Comparison of ENCODE assay signal across 18 cellular contexts in genomic region chr1:8473121-8473891, GRCh38.
A peak's percentile ranks its signal among the peaks of the same experiment; 100 is the strongest.
DNase-seq lines count a peak whose midpoint lies in the region; ATAC-seq, FAIRE-seq and TF ChIP-seq lines count a peak whose summit lies in the region.
"Had no signal": no experiment of that assay in that cellular context is flagged by ENCODE, and none has a peak within 500 bp of the region (broad histone marks: within the 10 kb centered on the region; RNA-seq: fewer than 3 reads in every experiment).

No MANE protein-coding gene starts in this region.

- no peaks in the 10 kb centered on the region for H3K9me3 Mint-ChIP-seq in CD8-positive, alpha-beta memory T cell
- H3K9me3 Mint-ChIP-seq in activated B cell treated with CpG ODN at 0.5 μM for 24 hours: no peaks in the 10 kb centered on the region
- H3K9me3 Mint-ChIP-seq in naive thymus-derived CD4-positive, alpha-beta T cell: no peaks in the 10 kb centered on the region

- POLR2A ChIA-PET in CD8-positive, alpha-beta memory T cell (lab: Charles Lee): interaction anchor here (0.6 kb wide), 1 partner anchor 199 kb away, joined by 3 read pairs; no protein-coding TSS in a partner anchor
- POLR2A ChIA-PET in activated B cell treated with CpG ODN at 0.5 μM for 24 hours (lab: Charles Lee): no interaction called here
- POLR2A ChIA-PET in naive thymus-derived CD4-positive, alpha-beta T cell (lab: Charles Lee): interaction anchor here (0.6 to 2.2 kb wide), 4 partner anchors 10 to 86 kb away, joined by 3 to 10 read pairs (median 5); no protein-coding TSS in a partner anchor

- H3K4me1 Mint-ChIP-seq in CD8-positive, alpha-beta memory T cell: peaks cover 17 to 43% (median 37%) of the 10 kb centered on the region in 3 donors
- peaks cover 44% of the 10 kb centered on the region for H3K4me1 Mint-ChIP-seq in activated B cell treated with CpG ODN at 0.5 μM for 24 hours
- peaks cover 21 to 55% (median 37%) of the 10 kb centered on the region in 7 donors for H3K4me1 Mint-ChIP-seq in naive thymus-derived CD4-positive, alpha-beta T cell

- intact Hi-C loops in activated B cell treated with CpG ODN at 0.5 μM for 24 hours (cut with micrococcal nuclease): no loop called here
- intact Hi-C loops in naive thymus-derived CD4-positive, alpha-beta T cell (cut with micrococcal nuclease): loop anchor here (2.0 kb wide), 3 partner anchors 49 to 51 kb away; no protein-coding TSS in a partner anchor

- CTCF ChIA-PET in CD8-positive, alpha-beta memory T cell (lab: Charles Lee): no interaction called here
- CTCF ChIA-PET in activated B cell treated with CpG ODN at 0.5 μM for 24 hours (lab: Charles Lee): interaction anchor here (0.7 to 1.5 kb wide), 4 partner anchors 10 to 253 kb away, joined by 3 to 7 read pairs (median 3); no protein-coding TSS in a partner anchor
- CTCF ChIA-PET in naive thymus-derived CD4-positive, alpha-beta T cell (lab: Charles Lee): no interaction called here

- no peak for TF ChIP-seq POLR2A in GM12892 (IDR thresholded peaks at IDR 0.05; ENCODE audit: low read depth, low read length)

- H3K27ac ChIP-seq in CD8-positive, alpha-beta memory T cell (ENCODE audit: low read depth, low read length): no peak overlapping the region
- H3K27ac ChIP-seq in naive thymus-derived CD4-positive, alpha-beta T cell (ENCODE audit: low read depth, low read length): no peak overlapping the region
- H3K27ac ChIP-seq: BLaER1 treated with 17β-estradiol and CSF1 and Interleukin-3, amounts not matched to agents 10 nM and 100 nM; breast epithelium; dorsolateral prefrontal cortex; esophagus squamous epithelium; neutrophil; sigmoid colon; thoracic aorta had no signal

- no peaks in the 10 kb centered on the region for H3K27me3 Mint-ChIP-seq in CD8-positive, alpha-beta memory T cell
- no peaks in the 10 kb centered on the region for H3K27me3 Mint-ChIP-seq in activated B cell treated with CpG ODN at 0.5 μM for 24 hours
- no peaks in the 10 kb centered on the region for H3K27me3 Mint-ChIP-seq in naive thymus-derived CD4-positive, alpha-beta T cell

- peaks cover 20% of the 10 kb centered on the region for H3K4me1 ChIP-seq in CD8-positive, alpha-beta memory T cell (ENCODE audit: insufficient read depth, low read length)
- peaks cover 9 to 17% of the 10 kb centered on the region in 2 donors for H3K4me1 ChIP-seq in naive thymus-derived CD4-positive, alpha-beta T cell (ENCODE audit: control insufficient read depth in 2 of 2, insufficient read depth in 2 of 2, low read length in 2 of 2)
- H3K4me1 ChIP-seq: breast epithelium had no signal

- DNase-seq in CD8-positive, alpha-beta memory T cell: no peak
- DNase-seq in GM12892 (ENCODE audit: insufficient read length) (no peak), activated B cell treated with CpG ODN at 0.5 μM for 24 hours (no peak), NCI-H187 (lab: John Stamatoyannopoulos, UW) (no peak), ACHN (no peak)
- no peak for DNase-seq in naive thymus-derived CD4-positive, alpha-beta T cell
- no peak for DNase-seq in central memory CD4-positive, alpha-beta T cell
- DNase-seq: activated gamma-delta T cell, dorsolateral prefrontal cortex, esophagus squamous epithelium, mammary epithelial cell, SHP77, sigmoid colon had no signal

- peak overlapping the region in 5 of 8 donors; percentile 8 to 47 (median 37) for H3K27ac Mint-ChIP-seq in CD8-positive, alpha-beta memory T cell
- H3K27ac Mint-ChIP-seq in activated B cell treated with CpG ODN at 0.5 μM for 24 hours: peak overlapping the region; percentile 47
- peak overlapping the region in 5 of 9 donors; percentile 41 to 83 (median 75) for H3K27ac Mint-ChIP-seq in naive thymus-derived CD4-positive, alpha-beta T cell

- TF ChIP-seq CTCF in activated B cell treated with CpG ODN at 0.5 μM for 24 hours (IDR thresholded peaks at IDR 0.05): no peak

- in situ Hi-C loops in ACHN (cut with HindIII; ENCODE audit: low pct_ligation_motif_present, low pct_unique_long_range_greater_than_20kb, low sequenced_read_pairs): no loop called here

- FAIRE-seq in GM12892 (lab: Jason Lieb, UNC): peak; percentile 72
- FAIRE-seq: K562 had no signal

- H3K4me3 ChIP-seq in CD8-positive, alpha-beta memory T cell (ENCODE audit: low read length): no peak overlapping the region
- H3K4me3 ChIP-seq in naive thymus-derived CD4-positive, alpha-beta T cell (ENCODE audit: low read length): no peak overlapping the region
- H3K4me3 ChIP-seq: BLaER1 treated with 17β-estradiol and CSF1 and Interleukin-3, amounts not matched to agents 10 nM and 100 nM; breast epithelium; dorsolateral prefrontal cortex; esophagus squamous epithelium; K562; sigmoid colon; thoracic aorta had no signal

- H3K9me3 ChIP-seq in CD8-positive, alpha-beta memory T cell (ENCODE audit: low read length): no peaks in the 10 kb centered on the region
- H3K9me3 ChIP-seq in naive thymus-derived CD4-positive, alpha-beta T cell (ENCODE audit: control insufficient read depth in 2 of 3, low read length in 3 of 3): no peaks in the 10 kb centered on the region
- H3K9me3 ChIP-seq: BLaER1 treated with 17β-estradiol and CSF1 and Interleukin-3, amounts not matched to agents 10 nM and 100 nM; breast epithelium; esophagus squamous epithelium; neutrophil; sigmoid colon; thoracic aorta had no signal

- no peaks in the 10 kb centered on the region for H3K36me3 ChIP-seq in CD8-positive, alpha-beta memory T cell (ENCODE audit: insufficient read depth, low read length)
- H3K36me3 ChIP-seq in naive thymus-derived CD4-positive, alpha-beta T cell (ENCODE audit: control insufficient read depth in 2 of 3, insufficient read depth in 3 of 3, low read length in 3 of 3): no peaks in the 10 kb centered on the region
- H3K36me3 ChIP-seq: breast epithelium, neutrophil, sigmoid colon, thoracic aorta had no signal

- ATAC-seq in activated B cell treated with CpG ODN at 0.5 μM for 24 hours (ENCODE audit: low read depth): peak; percentile 28
- peak; percentile 50 for ATAC-seq in naive thymus-derived CD4-positive, alpha-beta T cell
- ATAC-seq: K562 had no signal

- no peaks in the 10 kb centered on the region for H3K27me3 ChIP-seq in CD8-positive, alpha-beta memory T cell (ENCODE audit: insufficient read depth, low read length, poor library complexity, severe bottlenecking)
- H3K27me3 ChIP-seq in naive thymus-derived CD4-positive, alpha-beta T cell (ENCODE audit: control insufficient read depth in 2 of 2, insufficient read depth in 2 of 2, low read length in 2 of 2): no peaks in the 10 kb centered on the region
- H3K27me3 ChIP-seq: BLaER1 treated with 17β-estradiol and CSF1 and Interleukin-3, amounts not matched to agents 10 nM and 100 nM; breast epithelium; dorsolateral prefrontal cortex; esophagus squamous epithelium; neutrophil; sigmoid colon had no signal

- H3K36me3 Mint-ChIP-seq in CD8-positive, alpha-beta memory T cell: peaks cover 0 to 4% (median 0%) of the 10 kb centered on the region in 3 donors
- peaks cover 11% of the 10 kb centered on the region for H3K36me3 Mint-ChIP-seq in activated B cell treated with CpG ODN at 0.5 μM for 24 hours (ENCODE audit: low read depth)
- H3K36me3 Mint-ChIP-seq in naive thymus-derived CD4-positive, alpha-beta T cell: peaks cover 0 to 4% (median 0%) of the 10 kb centered on the region in 5 donors

- peak overlapping the region in 2 of 7 donors; percentile 23 to 46 for H3K4me3 Mint-ChIP-seq in CD8-positive, alpha-beta memory T cell
- H3K4me3 Mint-ChIP-seq in activated B cell treated with CpG ODN at 0.5 μM for 24 hours: no peak overlapping the region
- H3K4me3 Mint-ChIP-seq in naive thymus-derived CD4-positive, alpha-beta T cell: peak overlapping the region in 4 of 10 donors; percentile 1 to 38 (median 11)
